ENCODE assay signal across 14 cellular contexts in genomic region chr12:112111931-112112330, GRCh38. TPM values are rescaled to one million over a fixed set of nuclear protein-coding genes. Genes with fewer than 3 reads are reported as not detected.
A peak's percentile ranks its signal among the peaks of the same experiment; 100 is the strongest.
DNase-seq lines count a peak whose midpoint lies in the region; ATAC-seq and TF ChIP-seq lines count a peak whose summit lies in the region.
"Had no signal": no experiment of that assay in that cellular context is flagged by ENCODE, and none has a peak within 500 bp of the region (broad histone marks: within the 10 kb centered on the region; RNA-seq: fewer than 3 reads in every experiment).

No MANE protein-coding gene starts in this region.

- WGBS in H9 (ENCODE audit: extremely low coverage, insufficient read length, low lambda C conversion rate) = no CpG with 5 or more reads among the region's 5 CpGs

- no peaks in the 10 kb centered on the region for H3K27me3 ChIP-seq in A673 (replicated peaks; ENCODE audit: insufficient read depth, low read depth, low read length, poor library complexity)
- no peaks in the 10 kb centered on the region for H3K27me3 ChIP-seq in H9 (ENCODE audit: insufficient read depth, low read length)
- H3K27me3 ChIP-seq in left lung = no peaks in the 10 kb centered on the region
- H3K27me3 ChIP-seq: cardiac muscle cell had no signal

- peak; percentile 19 for DNase-seq in A673 (ENCODE audit: low spot score)
- DNase-seq in H9 = no peak
- no peak for DNase-seq in left lung
- no peak for DNase-seq in SIG-M5 (lab: John Stamatoyannopoulos, UW)
- no peak for DNase-seq in NCI-H1436 treated with DMSO at 0.1 percent for 48 hours (lab: John Stamatoyannopoulos, UW)
- DNase-seq: MM.1S had no signal

- H3K27ac Mint-ChIP-seq in H9 (peak overlapping the region; percentile 22 to 71 (median 60); a peak in 5 of 7 replicates), brain (peak overlapping the region in 4 of 5 experiments; percentile 9 to 55 (median 40))
- H3K27ac Mint-ChIP-seq: activated naive CD4-positive, alpha-beta T cell treated with anti-CD3 and anti-CD28 coated beads, Interleukin-2, amount 50 U/mL, for 24 hours; B cell had no signal

- H4K8ac ChIP-seq in H9 (replicated peaks; ENCODE audit: insufficient read length, low read depth, low read length) = no peak overlapping the region

- H3K4me1 ChIP-seq in A673 (ENCODE audit: insufficient read depth, low read length, poor library complexity, severe bottlenecking) = peaks cover 21% of the 10 kb centered on the region
- H3K4me1 ChIP-seq in H9 (ENCODE audit: insufficient read depth, low read length) = no peaks in the 10 kb centered on the region; the same call in 1 of the 2 replicates
- peaks cover 7 to 49% of the 10 kb centered on the region in 2 donors for H3K4me1 ChIP-seq in left lung

- H3K4ac ChIP-seq in H9 (ENCODE audit: low read depth, low read length) = no peak overlapping the region

- no peak overlapping the region for H2BK20ac ChIP-seq in H9 (ENCODE audit: low read depth, low read length, poor library complexity, severe bottlenecking)

- no peak overlapping the region for H3K4me2 ChIP-seq in H9 (ENCODE audit: insufficient read depth, insufficient read length, low read length)

- no peaks in the 10 kb centered on the region for H4K20me1 ChIP-seq in H9 (ENCODE audit: control insufficient read depth, insufficient read depth, insufficient read length)

- H3K4me3 Mint-ChIP-seq in H9 (no peak overlapping the region), brain (peak overlapping the region in 2 of 5 experiments; percentile 5 to 45)
- H3K4me3 Mint-ChIP-seq: activated naive CD4-positive, alpha-beta T cell treated with anti-CD3 and anti-CD28 coated beads, Interleukin-2, amount 50 U/mL, for 24 hours; B cell had no signal

- H3K18ac ChIP-seq in H9 (ENCODE audit: insufficient read length, low read depth, low read length) = no peak overlapping the region

- no peak overlapping the region for H2BK12ac ChIP-seq in H9 (ENCODE audit: insufficient read length, low read depth, low read length)

- no peak overlapping the region for H3K9ac ChIP-seq in H9 (ENCODE audit: extremely low read depth, insufficient read length, low read length)

- ATAC-seq in left lung (peak; percentile 12), GM21717 (IDR thresholded peaks at IDR 0.05; ENCODE audit: unreplicated experiment) (no peak), GM21529 (IDR thresholded peaks at IDR 0.05; ENCODE audit: unreplicated experiment) (no peak)
- ATAC-seq: SK-N-SH treated with all-trans-retinoic acid at 6 μM for 48 hours had no signal

- no peak overlapping the region for H3T11ph ChIP-seq in H9 (ENCODE audit: low read length)

- H3K36me3 ChIP-seq in A673 (ENCODE audit: insufficient read depth, low read length, poor library complexity, severe bottlenecking) = no peaks in the 10 kb centered on the region
- H3K36me3 ChIP-seq in left lung = no peaks in the 10 kb centered on the region
- H3K36me3 ChIP-seq: cardiac muscle cell, thoracic aorta had no signal

- peaks cover 11% of the 10 kb centered on the region for H3K23me2 ChIP-seq in H9 (ENCODE audit: insufficient read length, low read depth, low read length, poor library complexity, severe bottlenecking)

- peaks cover 0 to 2% (median 0%) of the 10 kb centered on the region in 3 experiments; a peak in 1 of 7 replicates for H3K36me3 Mint-ChIP-seq in H9 (ENCODE audit: insufficient read depth in 1 of 3, low read depth in 3 of 3)
- H3K36me3 Mint-ChIP-seq in brain = no peaks in the 10 kb centered on the region

- H3K79me1 ChIP-seq in H9 (ENCODE audit: insufficient read depth, low read depth, low read length, poor library complexity, severe bottlenecking) = no peaks in the 10 kb centered on the region

- intact Hi-C loops in A673 (cut with micrococcal nuclease; ENCODE audit: unreplicated experiment) (no loop called here), left lung (cut with DNase I) (no loop called here)

- H3K9me3 Mint-ChIP-seq in H9 = no peaks in the 10 kb centered on the region
- peaks cover 0 to 3% (median 0%) of the 10 kb centered on the region in 5 experiments for H3K9me3 Mint-ChIP-seq in brain
- H3K9me3 Mint-ChIP-seq: activated naive CD4-positive, alpha-beta T cell treated with anti-CD3 and anti-CD28 coated beads, Interleukin-2, amount 50 U/mL, for 24 hours had no signal

- no peak overlapping the region for H2AFZ ChIP-seq in H9 (ENCODE audit: low read length)

- H3K27ac ChIP-seq in A673 (ENCODE audit: low read depth, low read length, poor library complexity, severe bottlenecking) (no peak overlapping the region), H9 (ENCODE audit: insufficient read length, low read depth, low read length) (no peak overlapping the region), left lung (peak overlapping the region; percentile 1 to 39)
- H3K27ac ChIP-seq: cardiac muscle cell, thoracic aorta had no signal

- no peak overlapping the region for H3K56ac ChIP-seq in H9 (ENCODE audit: insufficient read length, low read depth, low read length)

- no TSS peak for BruUV-seq in A673 (replicated peaks; lab: Mats Ljungman, UMichigan)

- no peak overlapping the region for H2BK5ac ChIP-seq in H9 (ENCODE audit: insufficient read length, low read length)

- H3K14ac ChIP-seq in H9 (ENCODE audit: insufficient read depth, low read length) = no peak overlapping the region

- H3K23ac ChIP-seq in H9 (ENCODE audit: insufficient read length, low read depth, low read length) = no peak overlapping the region

- no peaks in the 10 kb centered on the region for H3K27me3 Mint-ChIP-seq in H9 (ENCODE audit: low read depth)
- H3K27me3 Mint-ChIP-seq in brain = peaks cover 16% of the 10 kb centered on the region
- H3K27me3 Mint-ChIP-seq: activated naive CD4-positive, alpha-beta T cell treated with anti-CD3 and anti-CD28 coated beads, Interleukin-2, amount 50 U/mL, for 24 hours; B cell had no signal

- POLR2A ChIA-PET in A673 (lab: Charles Lee; ENCODE audit: low non-redundant PET) = no interaction called here

- TF ChIP-seq CTCF in A673 (conservative IDR thresholded peaks at IDR 0.05; ENCODE audit: low read depth, low read length) = no peak
- TF ChIP-seq CTCF in H9 (conservative IDR thresholded peaks at IDR 0.05) = no peak
- TF ChIP-seq CTCF in brain (conservative IDR thresholded peaks at IDR 0.05) = no peak
- no peak for TF ChIP-seq CTCF in left lung (IDR thresholded peaks at IDR 0.05)

- H3K4me1 Mint-ChIP-seq in H9 = peaks cover 37 to 43% of the 10 kb centered on the region in 2 experiments
- peaks cover 46% of the 10 kb centered on the region for H3K4me1 Mint-ChIP-seq in brain

- H3K9me3 ChIP-seq in A673 (ENCODE audit: low read depth, low read length, poor library complexity, severe bottlenecking) (no peaks in the 10 kb centered on the region), H9 (ENCODE audit: control insufficient read depth, low read depth, low read length) (no peaks in the 10 kb centered on the region), left lung (no peaks in the 10 kb centered on the region)
- H3K9me3 ChIP-seq: thoracic aorta had no signal

- H3K4me3 ChIP-seq in A673 (ENCODE audit: low read depth, low read length, poor library complexity, severe bottlenecking) = no peak overlapping the region
- no peak overlapping the region for H3K4me3 ChIP-seq in left lung
- H3K4me3 ChIP-seq: cardiac muscle cell, thoracic aorta had no signal

- H3K79me2 ChIP-seq in H9 (ENCODE audit: insufficient read depth, low read length) = peaks cover 14% of the 10 kb centered on the region

- H4K5ac ChIP-seq in H9 (ENCODE audit: insufficient read length, low read depth, low read length) = no peak overlapping the region

- CTCF ChIA-PET in A673 (lab: Charles Lee) = interaction anchor here (0.7 kb wide), 2 partner anchors 18 to 276 kb away, joined by 6 read pairs; no protein-coding TSS in a partner anchor

- H2BK120ac ChIP-seq in H9 (ENCODE audit: low read depth, low read length, poor library complexity, severe bottlenecking) = no peak overlapping the region

- no peak overlapping the region for H4K91ac ChIP-seq in H9 (ENCODE audit: insufficient read length, low read depth, low read length)

- no peak overlapping the region for H2AK5ac ChIP-seq in H9 (ENCODE audit: insufficient read length, low read length)

- no peak overlapping the region for H2BK15ac ChIP-seq in H9 (ENCODE audit: low read depth, low read length)

RNA-seq across cellular contexts. Expression of gene NAA25, which starts 3.3 kb away (rescaled TPM):
- 67.4 and 70.5 TPM in 2 replicates for total RNA-seq in A673 (2021)
- 54.3 and 57.1 TPM in 2 replicates for total RNA-seq in H9 (2021)
- 3.0 TPM for polyA plus RNA-seq in brain (ENCODE audit: insufficient read depth, low read depth, low replicate concordance)
- total RNA-seq in left lung = 10 to 100 TPM; 17.3 to 33.7 TPM

RNA-seq across cellular contexts. Expression of gene TRAFD1, which starts 13.4 kb away (rescaled TPM):
- total RNA-seq in A673 (2021) = 35.2 and 37.8 TPM in 2 replicates
- 32.0 and 32.9 TPM in 2 replicates for total RNA-seq in H9 (2021)
- polyA plus RNA-seq in brain (ENCODE audit: insufficient read depth, low read depth, low replicate concordance) = 48.9 TPM
- total RNA-seq in left lung = 10 to 100 TPM; 40.1 to 46.1 TPM

Comparison
In these comparisons a context has a peak if more than half of its experiments do, and no peak if none do; other contexts are left out.
1. H3K27ac ChIP-seq: peak in left lung (2 of 2); none in A673 (single experiment) and H9 (single experiment).